Comparison of ENCODE assay signal across 14 cellular contexts in genomic region chr16:4472880-4473279, GRCh38. TPM values are rescaled to one million over a fixed set of nuclear protein-coding genes. Genes with fewer than 3 reads are reported as not detected.
DNase-seq lines count a peak whose midpoint lies in the region; ATAC-seq and TF ChIP-seq lines count a peak whose summit lies in the region.
"Had no signal": no experiment of that assay in that cellular context is flagged by ENCODE, and none has a peak within 500 bp of the region (broad histone marks: within the 10 kb centered on the region; RNA-seq: fewer than 3 reads in every experiment).

No MANE protein-coding gene starts in this region.

- H3K4me2 ChIP-seq in HCT116 (ENCODE audit: low read length): peak overlapping the region; percentile 94

- H3K27ac ChIP-seq in CD4-positive, alpha-beta T cell (ENCODE audit: low read depth, low read length): no peak overlapping the region
- H3K27ac ChIP-seq in HCT116 (ENCODE audit: low read depth, low read length) (peak overlapping the region; percentile 47; the same call in 1 of the 2 replicates), liver (ENCODE audit: low read depth in 1 of 2, low read length in 2 of 2) (no peak overlapping the region), gastrocnemius medialis (no peak overlapping the region)
- H3K27ac ChIP-seq: brain microvascular endothelial cell, testis had no signal

- no peaks in the 10 kb centered on the region for H3K27me3 ChIP-seq in CD4-positive, alpha-beta T cell (ENCODE audit: control insufficient read depth, insufficient read depth, low read length)
- no peaks in the 10 kb centered on the region for H3K27me3 ChIP-seq in HCT116 (ENCODE audit: insufficient read depth, low read length)
- H3K27me3 ChIP-seq in liver (ENCODE audit: control insufficient read depth in 4 of 4, insufficient read depth in 4 of 4, low read length in 3 of 4): no peaks in the 10 kb centered on the region
- peaks cover 0 to 12% (median 12%) of the 10 kb centered on the region in 3 donors for H3K27me3 ChIP-seq in gastrocnemius medialis
- H3K27me3 ChIP-seq: brain microvascular endothelial cell, testis had no signal

- H3K36me3 ChIP-seq in HCT116 (ENCODE audit: control insufficient read depth in 1 of 2, insufficient read depth in 2 of 2, low read length in 2 of 2) (peaks cover 7 to 10% of the 10 kb centered on the region in 2 experiments; a peak in 2 of 4 replicates), liver (ENCODE audit: control insufficient read depth in 4 of 4, insufficient read depth in 3 of 4, low read depth in 1 of 4, low read length in 3 of 4) (peaks cover 0 to 8% (median 4%) of the 10 kb centered on the region in 4 donors), gastrocnemius medialis (no peaks in the 10 kb centered on the region)
- H3K36me3 ChIP-seq: brain microvascular endothelial cell had no signal

- ATAC-seq in CD4-positive, alpha-beta T cell (ENCODE audit: poor library complexity): no peak
- ATAC-seq in HCT116 (no peak), gastrocnemius medialis (no peak)
- no peak for ATAC-seq in activated CD8-positive, alpha-beta T cell treated with anti-CD3 and anti-CD28 coated beads for 36 hours

- H3K4me3 ChIP-seq in HCT116 (replicated peaks in 1 of 2; ENCODE audit: low read depth in 1 of 2, low read length in 2 of 2): peak overlapping the region in 1 of 2 experiments; percentile 89; a peak in 3 of 4 replicates
- H3K4me3 ChIP-seq in liver (ENCODE audit: low read depth in 1 of 3, low read length in 3 of 3): no peak overlapping the region
- H3K4me3 ChIP-seq in gastrocnemius medialis: no peak overlapping the region
- H3K4me3 ChIP-seq: testis had no signal

- CTCF ChIA-PET in CD4-positive, alpha-beta T cell (lab: Charles Lee): no interaction called here
- CTCF ChIA-PET in HCT116 (lab: Charles Lee): no interaction called here
- CTCF ChIA-PET in activated CD8-positive, alpha-beta T cell treated with anti-CD3 and anti-CD28 coated beads for 36 hours (lab: Charles Lee): interaction anchor here (0.9 to 1.1 kb wide), 4 partner anchors 13 to 166 kb away, joined by 3 to 4 read pairs (median 3); partner anchors contain the start of gene MGRN1

- peaks cover 16% of the 10 kb centered on the region for H3K36me3 Mint-ChIP-seq in CD4-positive, alpha-beta T cell (ENCODE audit: low read depth)
- peaks cover 14% of the 10 kb centered on the region for H3K36me3 Mint-ChIP-seq in activated CD8-positive, alpha-beta T cell treated with anti-CD3 and anti-CD28 coated beads for 36 hours (ENCODE audit: low read depth)

- RAD21 ChIA-PET in HCT116 (lab: Charles Lee; ENCODE audit: low non-redundant PET in 1 of 2, low total read pairs in 2 of 2, uncharacterized antibody in 2 of 2, unreplicated experiment in 2 of 2): interaction anchor here in 1 of 2 experiments (0.5 kb wide), 1 partner anchor 168 kb away, joined by 5 read pairs; no protein-coding TSS in a partner anchor

- peak overlapping the region; percentile 88 for H3K27ac Mint-ChIP-seq in CD4-positive, alpha-beta T cell
- H3K27ac Mint-ChIP-seq in activated CD8-positive, alpha-beta T cell treated with anti-CD3 and anti-CD28 coated beads for 36 hours: peak overlapping the region; percentile 59

- no peaks in the 10 kb centered on the region for H3K9me3 ChIP-seq in CD4-positive, alpha-beta T cell (ENCODE audit: control insufficient read depth, low read length)
- no peaks in the 10 kb centered on the region for H3K9me3 ChIP-seq in HCT116 (ENCODE audit: control insufficient read depth in 1 of 2, insufficient read depth in 1 of 2, low read depth in 1 of 2, low read length in 2 of 2)
- H3K9me3 ChIP-seq in liver (ENCODE audit: control insufficient read depth in 4 of 4, low read length in 3 of 4): no peaks in the 10 kb centered on the region
- H3K9me3 ChIP-seq in gastrocnemius medialis: no peaks in the 10 kb centered on the region
- H3K9me3 ChIP-seq: testis had no signal

- BruUV-seq in HCT116 (replicated peaks; lab: Mats Ljungman, UMichigan): no TSS peak

- in situ Hi-C loops in gastrocnemius medialis (cut with MboI; ENCODE audit: low sequenced_read_pairs in 4 of 4): no loop called here

- H3K9ac ChIP-seq in HCT116 (ENCODE audit: low read length) (peak overlapping the region; percentile 96; the same call in 1 of the 2 replicates), liver (ENCODE audit: low read depth in 1 of 2, low read length in 2 of 2) (no peak overlapping the region)

- no peaks in the 10 kb centered on the region for H4K20me1 ChIP-seq in HCT116 (ENCODE audit: insufficient read depth)

- peak overlapping the region; percentile 65 for H3K4me3 Mint-ChIP-seq in CD4-positive, alpha-beta T cell
- H3K4me3 Mint-ChIP-seq in activated CD8-positive, alpha-beta T cell treated with anti-CD3 and anti-CD28 coated beads for 36 hours: peak overlapping the region; percentile 92

- TF ChIP-seq RAD21 in HCT116 (IDR thresholded peaks at IDR 0.05; ENCODE audit: low read depth) (no peak), liver (IDR thresholded peaks at IDR 0.05) (no peak)

- H3K27me3 Mint-ChIP-seq in CD4-positive, alpha-beta T cell: no peaks in the 10 kb centered on the region
- no peaks in the 10 kb centered on the region for H3K27me3 Mint-ChIP-seq in activated CD8-positive, alpha-beta T cell treated with anti-CD3 and anti-CD28 coated beads for 36 hours

- POLR2A ChIA-PET in CD4-positive, alpha-beta T cell (lab: Charles Lee): interaction anchor here (1.4 to 3.1 kb wide), 2 partner anchors 33 to 66 kb away, joined by 3 to 21 read pairs; partner anchors contain the start of gene CDIP1
- POLR2A ChIA-PET in HCT116 (lab: Charles Lee): interaction anchor here (0.6 kb wide), 1 partner anchor 43 kb away, joined by 3 read pairs; no protein-coding TSS in a partner anchor
- POLR2A ChIA-PET in activated CD8-positive, alpha-beta T cell treated with anti-CD3 and anti-CD28 coated beads for 36 hours (lab: Charles Lee): interaction anchor here (1.1 to 1.2 kb wide), 2 partner anchors 15 to 57 kb away, joined by 4 read pairs; partner anchors contain the start of gene CORO7

- no peaks in the 10 kb centered on the region for H3K9me2 ChIP-seq in HCT116 (ENCODE audit: insufficient read depth)

- no peak for DNase-seq in CD4-positive, alpha-beta T cell
- no peak for DNase-seq in HCT116 (ENCODE audit: low read depth, low spot score)
- DNase-seq in activated CD8-positive, alpha-beta T cell treated with anti-CD3 and anti-CD28 coated beads for 36 hours: no peak
- no peak for DNase-seq in gastrocnemius medialis
- no peak for DNase-seq in superior temporal gyrus (ENCODE audit: extremely low spot score)
- no peak for DNase-seq in anterior cingulate cortex (lab: John Stamatoyannopoulos, UW)
- no peak for DNase-seq in activated CD4-positive, CD25-positive, alpha-beta regulatory T cell (lab: John Stamatoyannopoulos, UW)
- DNase-seq: brain microvascular endothelial cell, HCEC 1CT, head of caudate nucleus, NCI-H1417, NCI-H510A treated with DMSO at 0.1 percent for 48 hours, testis had no signal

- H3K4me1 ChIP-seq in HCT116 (ENCODE audit: control insufficient read depth in 1 of 2, insufficient read depth in 2 of 2, low read length in 2 of 2): peaks cover 15 to 36% of the 10 kb centered on the region in 2 experiments
- H3K4me1 ChIP-seq in liver (ENCODE audit: control insufficient read depth in 4 of 4, insufficient read depth in 4 of 4, low read length in 3 of 4): peaks cover 2 to 22% (median 12%) of the 10 kb centered on the region in 4 donors
- H3K4me1 ChIP-seq in gastrocnemius medialis: peaks cover 11 to 22% of the 10 kb centered on the region in 2 donors

- intact Hi-C loops in CD4-positive, alpha-beta T cell (cut with DNase I, micrococcal nuclease): no loop called here
- intact Hi-C loops in HCT116 (cut with micrococcal nuclease): no loop called here
- intact Hi-C loops in activated CD8-positive, alpha-beta T cell treated with anti-CD3 and anti-CD28 coated beads for 36 hours (cut with micrococcal nuclease): no loop called here
- intact Hi-C loops in gastrocnemius medialis (cut with DNase I; ENCODE audit: low total_unique reads): no loop called here

- no peak overlapping the region for H2AFZ ChIP-seq in HCT116 (ENCODE audit: low read depth, low read length, poor library complexity, severe bottlenecking)

- peaks cover 35% of the 10 kb centered on the region for H3K4me1 Mint-ChIP-seq in CD4-positive, alpha-beta T cell (ENCODE audit: low read depth)
- H3K4me1 Mint-ChIP-seq in activated CD8-positive, alpha-beta T cell treated with anti-CD3 and anti-CD28 coated beads for 36 hours (ENCODE audit: low read depth): peaks cover 24% of the 10 kb centered on the region

- no peak for TF ChIP-seq CTCF in CD4-positive, alpha-beta T cell (IDR thresholded peaks at IDR 0.05)
- no peak for TF ChIP-seq CTCF in HCT116 (IDR thresholded peaks at IDR 0.05 in 2 of 3, conservative IDR thresholded peaks at IDR 0.05 in 1 of 3; ENCODE audit: borderline replicate concordance in 1 of 3, insufficient read depth in 1 of 3, low read depth in 2 of 3, low read length in 2 of 3)
- TF ChIP-seq CTCF in activated CD8-positive, alpha-beta T cell treated with anti-CD3 and anti-CD28 coated beads for 36 hours (IDR thresholded peaks at IDR 0.05): no peak
- TF ChIP-seq CTCF in liver (IDR thresholded peaks at IDR 0.05; ENCODE audit: low read depth, low read length, missing input control): no peak
- TF ChIP-seq CTCF in gastrocnemius medialis (IDR thresholded peaks at IDR 0.05 in 4 of 5, conservative IDR thresholded peaks at IDR 0.05 in 1 of 5): no peak

- TF ChIP-seq POLR2A in HCT116 (IDR thresholded peaks at IDR 0.05; ENCODE audit: borderline replicate concordance, extremely low read depth, insufficient read depth, insufficient read length) (no peak), gastrocnemius medialis (IDR thresholded peaks at IDR 0.05) (no peak)

- 38% methylated on average over 4 of the region's 4 CpGs for WGBS in liver

- no peaks in the 10 kb centered on the region for H3K9me3 Mint-ChIP-seq in CD4-positive, alpha-beta T cell
- H3K9me3 Mint-ChIP-seq in activated CD8-positive, alpha-beta T cell treated with anti-CD3 and anti-CD28 coated beads for 36 hours: no peaks in the 10 kb centered on the region

- peaks cover 48% of the 10 kb centered on the region for H3K79me2 ChIP-seq in HCT116 (ENCODE audit: insufficient read depth, low read length)

RNA-seq across cellular contexts. Expression of gene NMRAL1, which starts 1.5 kb away (rescaled TPM):
- 10 to 100 TPM; 28.6 to 29.5 TPM for total RNA-seq in CD4-positive, alpha-beta T cell
- total RNA-seq in HCT116 (2021; ENCODE audit: unreplicated experiment): 76.7 TPM
- polyA plus RNA-seq in HCT116 (2012): 66.3 and 79.9 TPM in 2 replicates
- total RNA-seq in activated CD8-positive, alpha-beta T cell treated with anti-CD3 and anti-CD28 coated beads for 36 hours: 10 to 100 TPM; 45.3 to 53.6 TPM
- 10 to 100 TPM; 20.1 to 21.8 TPM for total RNA-seq in liver
- 10 to 100 TPM; 34.8 to 45.4 TPM for polyA plus RNA-seq in liver
- 10 to 100 TPM in 1 of 4 donors, 1 to 10 TPM in 3; 2.7 to 11.0 (median 9.1) TPM for total RNA-seq in gastrocnemius medialis

RNA-seq across cellular contexts. Expression of gene HMOX2, which starts 3.3 kb away (rescaled TPM):
- total RNA-seq in CD4-positive, alpha-beta T cell: 10 to 100 TPM; 63.4 to 66.4 TPM
- total RNA-seq in HCT116 (2021; ENCODE audit: unreplicated experiment): 55.1 TPM
- 59.4 and 61.2 TPM in 2 replicates for polyA plus RNA-seq in HCT116 (2012)
- 10 to 100 TPM; 64.7 to 65.4 TPM for total RNA-seq in activated CD8-positive, alpha-beta T cell treated with anti-CD3 and anti-CD28 coated beads for 36 hours
- 10 to 100 TPM; 11.4 to 45.7 TPM for total RNA-seq in liver
- 10 to 100 TPM; 77.3 to 81.5 TPM for polyA plus RNA-seq in liver
- total RNA-seq in gastrocnemius medialis: 10 to 100 TPM; 21.7 to 30.0 (median 28.4) TPM

RNA-seq across cellular contexts. Expression of gene DNAJA3, which starts 47.2 kb away (rescaled TPM):
- 10 to 100 TPM; 17.2 to 18.8 TPM for total RNA-seq in CD4-positive, alpha-beta T cell
- total RNA-seq in HCT116 (2021; ENCODE audit: unreplicated experiment): 93.3 TPM
- polyA plus RNA-seq in HCT116 (2012): 81.3 and 81.4 TPM in 2 replicates
- 100 to 1,000 TPM in 1 of 2 experiments, 10 to 100 TPM in 1; 86.8 to 101 TPM for total RNA-seq in activated CD8-positive, alpha-beta T cell treated with anti-CD3 and anti-CD28 coated beads for 36 hours
- total RNA-seq in liver: 10 to 100 TPM; 39.6 to 86.3 TPM
- polyA plus RNA-seq in liver: 10 to 100 TPM; 57.2 to 73.9 TPM
- total RNA-seq in gastrocnemius medialis: 100 to 1,000 TPM in 2 of 4 donors, 10 to 100 TPM in 2; 94.8 to 114 (median 103) TPM

RNA-seq across cellular contexts. Expression of gene CORO7, which starts 56.5 kb away (rescaled TPM):
- 100 to 1,000 TPM; 801 to 805 TPM for total RNA-seq in CD4-positive, alpha-beta T cell
- 21.3 TPM for total RNA-seq in HCT116 (2021; ENCODE audit: unreplicated experiment)
- polyA plus RNA-seq in HCT116 (2012): 9.7 and 11.0 TPM in 2 replicates
- 10 to 100 TPM; 73.3 to 76.6 TPM for total RNA-seq in activated CD8-positive, alpha-beta T cell treated with anti-CD3 and anti-CD28 coated beads for 36 hours
- 10 to 100 TPM; 16.0 to 21.5 TPM for total RNA-seq in liver
- polyA plus RNA-seq in liver: 10 to 100 TPM in 1 of 2 donors, 1 to 10 TPM in 1; 7.3 to 10.0 TPM
- 10 to 100 TPM in 1 of 4 donors, 1 to 10 TPM in 3; 5.7 to 15.3 (median 7.2) TPM for total RNA-seq in gastrocnemius medialis
